In genomic region chr1:64098436-64098835, GRCh38 we compare ENCODE assay signal across 20 cellular contexts.
DNase-seq lines count a peak whose midpoint lies in the region; ATAC-seq and TF ChIP-seq lines count a peak whose summit lies in the region.
"Had no signal": no experiment of that assay in that cellular context is flagged by ENCODE, and none has a peak within 500 bp of the region (broad histone marks: within the 10 kb centered on the region; RNA-seq: fewer than 3 reads in every experiment).

No MANE protein-coding gene starts in this region.

- peak; percentile 93 for ATAC-seq in Right ventricle myocardium superior (ENCODE audit: poor library complexity)
- ATAC-seq in activated T-cell treated with anti-CD3 and anti-CD28 coated beads, Interleukin-2, amount 50 U/mL, for 4 hours: no peak
- ATAC-seq in activated naive CD4-positive, alpha-beta T cell treated with anti-CD3 and anti-CD28 coated beads, Interleukin-2, amount 50 U/mL, for 72 hours: no peak
- ATAC-seq: A549, HepG2 had no signal

- H3K9me3 ChIP-seq in right atrium auricular region (no peaks in the 10 kb centered on the region), left ventricle myocardium inferior (replicated peaks) (no peaks in the 10 kb centered on the region)
- H3K9me3 ChIP-seq: A549, SJSA1 had no signal

- no peaks in the 10 kb centered on the region for H3K27me3 ChIP-seq in right atrium auricular region
- H3K27me3 ChIP-seq in left ventricle myocardium inferior (ENCODE audit: low read depth): no peaks in the 10 kb centered on the region
- H3K27me3 ChIP-seq: SJSA1 had no signal

- intact Hi-C loops in Right ventricle myocardium superior (cut with DNase I) (no loop called here), left ventricle myocardium inferior (cut with micrococcal nuclease) (no loop called here)

- H3K36me3 ChIP-seq in right atrium auricular region (no peaks in the 10 kb centered on the region), left ventricle myocardium inferior (no peaks in the 10 kb centered on the region)
- H3K36me3 ChIP-seq: SJSA1 had no signal

- DNase-seq in Right ventricle myocardium superior: no peak
- DNase-seq in right atrium auricular region (ENCODE audit: low spot score): no peak
- no peak for DNase-seq in left ventricle myocardium inferior
- no peak for DNase-seq in activated T-cell treated with anti-CD3 and anti-CD28 coated beads, Interleukin-2, amount 50 U/mL, for 4 hours
- DNase-seq in NCI-H524 (lab: John Stamatoyannopoulos, UW): no peak
- DNase-seq in T-helper 2 cell treated with Interferon-gamma antibody and Interleukin-4, amounts not matched to agents 5 μg/mL and 100 μg/mL, for 36 hours (ENCODE audit: low spot score): no peak
- no peak for DNase-seq in activated naive CD4-positive, alpha-beta T cell treated with anti-CD3 and anti-CD28 coated beads, Interleukin-2, amount 50 U/mL, for 72 hours (ENCODE audit: low spot score in 2 of 2)
- DNase-seq: C1 segment of cervical spinal cord; HFFc6; NCI-H1092; NCI-H2081 treated with DMSO at 0.1 percent for 48 hours; NCI-H526 treated with DMSO at 0.1 percent for 48 hours; NK-92 treated with Interleukin-12 subunit alpha and Interleukin-12 subunit beta, amount 100 ng/mL, for 24 hours; OCI-M1; RPMI8226 had no signal

- no peaks in the 10 kb centered on the region for H3K36me3 Mint-ChIP-seq in nephron (ENCODE audit: low read depth)
- H3K36me3 Mint-ChIP-seq in activated T-cell treated with anti-CD3 and anti-CD28 coated beads, Interleukin-2, amount 50 U/mL, for 4 hours (ENCODE audit: insufficient read depth): no peaks in the 10 kb centered on the region
- H3K36me3 Mint-ChIP-seq in T-helper 2 cell treated with Interferon-gamma antibody and Interleukin-4, amounts not matched to agents 5 μg/mL and 100 μg/mL, for 36 hours (ENCODE audit: low read depth): no peaks in the 10 kb centered on the region
- H3K36me3 Mint-ChIP-seq in activated naive CD4-positive, alpha-beta T cell treated with anti-CD3 and anti-CD28 coated beads, Interleukin-2, amount 50 U/mL, for 72 hours: no peaks in the 10 kb centered on the region

- H3K27ac Mint-ChIP-seq in nephron: peak overlapping the region; percentile 79 to 88 (median 85)
- no peak overlapping the region for H3K27ac Mint-ChIP-seq in T-helper 2 cell treated with Interferon-gamma antibody and Interleukin-4, amounts not matched to agents 5 μg/mL and 100 μg/mL, for 36 hours
- H3K27ac Mint-ChIP-seq in activated naive CD4-positive, alpha-beta T cell treated with anti-CD3 and anti-CD28 coated beads, Interleukin-2, amount 50 U/mL, for 72 hours: no peak overlapping the region
- H3K27ac Mint-ChIP-seq: HFFc6 had no signal

- no peaks in the 10 kb centered on the region for H3K27me3 Mint-ChIP-seq in nephron (ENCODE audit: low read depth)
- peaks cover 8% of the 10 kb centered on the region for H3K27me3 Mint-ChIP-seq in activated T-cell treated with anti-CD3 and anti-CD28 coated beads, Interleukin-2, amount 50 U/mL, for 4 hours (ENCODE audit: low read depth)
- H3K27me3 Mint-ChIP-seq in T-helper 2 cell treated with Interferon-gamma antibody and Interleukin-4, amounts not matched to agents 5 μg/mL and 100 μg/mL, for 36 hours (ENCODE audit: low read depth): peaks cover 4% of the 10 kb centered on the region

- no peak overlapping the region for H3K4me3 Mint-ChIP-seq in nephron
- H3K4me3 Mint-ChIP-seq in activated T-cell treated with anti-CD3 and anti-CD28 coated beads, Interleukin-2, amount 50 U/mL, for 4 hours: no peak overlapping the region
- no peak overlapping the region for H3K4me3 Mint-ChIP-seq in T-helper 2 cell treated with Interferon-gamma antibody and Interleukin-4, amounts not matched to agents 5 μg/mL and 100 μg/mL, for 36 hours
- H3K4me3 Mint-ChIP-seq: HFFc6 had no signal

- H3K9me3 Mint-ChIP-seq in nephron: no peaks in the 10 kb centered on the region
- H3K9me3 Mint-ChIP-seq in activated T-cell treated with anti-CD3 and anti-CD28 coated beads, Interleukin-2, amount 50 U/mL, for 4 hours: no peaks in the 10 kb centered on the region
- no peaks in the 10 kb centered on the region for H3K9me3 Mint-ChIP-seq in T-helper 2 cell treated with Interferon-gamma antibody and Interleukin-4, amounts not matched to agents 5 μg/mL and 100 μg/mL, for 36 hours
- H3K9me3 Mint-ChIP-seq in activated naive CD4-positive, alpha-beta T cell treated with anti-CD3 and anti-CD28 coated beads, Interleukin-2, amount 50 U/mL, for 72 hours: no peaks in the 10 kb centered on the region
- H3K9me3 Mint-ChIP-seq: HFFc6 had no signal

- peaks cover 0 to 8% of the 10 kb centered on the region in 2 donors for H3K4me1 ChIP-seq in right atrium auricular region
- H3K4me1 ChIP-seq in left ventricle myocardium inferior: peaks cover 31% of the 10 kb centered on the region

- peaks cover 39% of the 10 kb centered on the region for H3K4me1 Mint-ChIP-seq in nephron
- H3K4me1 Mint-ChIP-seq in activated T-cell treated with anti-CD3 and anti-CD28 coated beads, Interleukin-2, amount 50 U/mL, for 4 hours (ENCODE audit: low read depth): no peaks in the 10 kb centered on the region
- no peaks in the 10 kb centered on the region for H3K4me1 Mint-ChIP-seq in T-helper 2 cell treated with Interferon-gamma antibody and Interleukin-4, amounts not matched to agents 5 μg/mL and 100 μg/mL, for 36 hours (ENCODE audit: low read depth)

- no peak overlapping the region for H3K4me3 ChIP-seq in right atrium auricular region
- no peak overlapping the region for H3K4me3 ChIP-seq in left ventricle myocardium inferior
- H3K4me3 ChIP-seq: A549, SJSA1 had no signal

- TF ChIP-seq CTCF in right atrium auricular region (IDR thresholded peaks at IDR 0.05): no peak
- no peak for TF ChIP-seq CTCF in left ventricle myocardium inferior (IDR thresholded peaks at IDR 0.05; ENCODE audit: borderline replicate concordance)
- TF ChIP-seq CTCF in nephron (IDR thresholded peaks at IDR 0.05; ENCODE audit: unreplicated experiment in 3 of 3): no peak

- no peak overlapping the region for H3K27ac ChIP-seq in right atrium auricular region
- peak overlapping the region; percentile 63 for H3K27ac ChIP-seq in left ventricle myocardium inferior (replicated peaks)
- H3K27ac ChIP-seq: A549, KMS-11, SJSA1 had no signal

Comparison
In these comparisons a context has a peak if more than half of its experiments do, and no peak if none do; other contexts are left out.
1. H3K27ac Mint-ChIP-seq: peak in nephron (3 of 3); none in T-helper 2 cell treated with Interferon-gamma antibody and Interleukin-4, amounts not matched to agents 5 μg/mL and 100 μg/mL, for 36 hours (single experiment) and activated naive CD4-positive, alpha-beta T cell treated with anti-CD3 and anti-CD28 coated beads, Interleukin-2, amount 50 U/mL, for 72 hours (0 of 2).